19 cellular contexts compared by ENCODE assay signal in genomic region chr1:14738647-14739046, GRCh38.
"Had no signal": no experiment of that assay in that cellular context is flagged by ENCODE, and none has a peak within 500 bp of the region (broad histone marks: within the 10 kb centered on the region; RNA-seq: fewer than 3 reads in every experiment).

No MANE protein-coding gene starts in this region.

- DNase-seq: activated CD4-positive, alpha-beta memory T cell treated with anti-CD3 and anti-CD28 coated beads for 36 hours; activated CD4-positive, alpha-beta T cell treated with anti-CD3 and anti-CD28 coated beads for 4 hours; activated CD4-positive, alpha-beta T cell treated with anti-CD3 and anti-CD28 coated beads, Interleukin-2, amount 50 U/mL, for 1 hour; activated CD4-positive, CD25-positive, alpha-beta regulatory T cell treated with anti-CD3 and anti-CD28 coated beads, Interleukin-2, amount 50 U/mL, for 72 hours; activated CD8-positive, alpha-beta memory T cell treated with anti-CD3 and anti-CD28 coated beads, Interleukin-2, amount 50 U/mL, for 4 hours; activated gamma-delta T cell treated with Interleukin-2 at 50 U/mL for 16 hours; activated naive CD4-positive, alpha-beta T cell treated with anti-CD3 and anti-CD28 coated beads for 36 hours; activated T-cell treated with anti-CD3 and anti-CD28 coated beads for 4 hours; activated T-cell treated with anti-CD3 and anti-CD28 coated beads, Interleukin-2, amount 50 U/mL, for 4 hours; adrenal gland; MM.1S; MV-4-11; NCI-H1694 treated with DMSO at 0.1 percent for 48 hours; NCI-H526; NK-92 treated with Interleukin-12 subunit alpha and Interleukin-12 subunit beta, amount 100 ng/mL, for 24 hours; SJCRH30 had no signal

- H3K27ac ChIP-seq: adrenal gland, cardiac muscle cell, SJCRH30, SK-N-MC had no signal

- H3K27me3 ChIP-seq: cardiac muscle cell had no signal

- H3K4me3 ChIP-seq: adrenal gland, cardiac muscle cell, SJCRH30, SK-N-MC had no signal

- H3K9me3 ChIP-seq: adrenal gland, SJCRH30 had no signal

- H3K4me1 ChIP-seq: adrenal gland, SJCRH30 had no signal

- H3K36me3 ChIP-seq: adrenal gland, cardiac muscle cell, SJCRH30 had no signal

- ATAC-seq: activated naive CD4-positive, alpha-beta T cell treated with anti-CD3 and anti-CD28 coated beads, Interleukin-2, amount 50 U/mL, for 72 hours; activated T-cell treated with anti-CD3 and anti-CD28 coated beads, Interleukin-2, amount 50 U/mL, for 4 hours had no signal
